Comparison of ENCODE assay signal across 16 cellular contexts in the genomic region with DNA sequence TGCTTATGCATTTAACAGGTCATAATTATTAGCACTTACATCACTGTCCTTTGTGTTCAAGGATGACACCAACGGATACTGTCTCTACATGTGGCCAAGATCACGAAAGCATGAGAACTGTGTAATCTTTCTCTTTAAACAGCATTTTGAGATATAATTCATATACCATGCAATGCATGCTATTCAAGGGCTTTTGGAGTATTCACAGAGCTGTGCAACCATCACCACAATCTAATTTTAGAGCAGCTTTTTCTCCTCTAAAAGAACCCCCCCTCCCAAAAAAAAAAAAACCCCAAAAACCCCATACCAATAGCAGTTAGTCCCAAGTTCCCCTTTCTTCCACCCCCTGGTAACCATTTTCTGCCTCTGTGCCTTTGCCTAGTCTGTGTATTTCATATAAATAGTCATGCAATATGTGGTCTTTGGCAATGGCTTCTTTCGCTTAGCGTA.
DNase-seq lines count a peak whose midpoint lies in the region; ATAC-seq, FAIRE-seq and TF ChIP-seq lines count a peak whose summit lies in the region.
"Had no signal": no experiment of that assay in that cellular context is flagged by ENCODE, and none has a peak within 500 bp of the region (broad histone marks: within the 10 kb centered on the region; RNA-seq: fewer than 3 reads in every experiment).

No MANE protein-coding gene starts in this region.

- no peaks in the 10 kb centered on the region for H3K9me3 Mint-ChIP-seq in IgD-negative memory B cell
- H3K9me3 Mint-ChIP-seq: activated T-helper 17 cell treated with anti-CD3 and anti-CD28 coated beads, Interleukin-2, amount 50 U/mL, for 72 hours; natural killer cell had no signal

- no peak for TF ChIP-seq POLR2A in GM12891 (IDR thresholded peaks at IDR 0.05; ENCODE audit: low read depth, low read length)

- peak; percentile 48 for FAIRE-seq in GM12891 (lab: Jason Lieb, UNC)
- FAIRE-seq: endometrium had no signal

- no peaks in the 10 kb centered on the region for H3K36me3 Mint-ChIP-seq in IgD-negative memory B cell
- H3K36me3 Mint-ChIP-seq: natural killer cell had no signal

- no peak overlapping the region for H3K27ac Mint-ChIP-seq in IgD-negative memory B cell
- H3K27ac Mint-ChIP-seq: activated CD8-positive, alpha-beta T cell treated with anti-CD3 and anti-CD28 coated beads, Interleukin-2, amount 10 ng/mL, durations not matched to agents 7 days and 5 days; activated T-helper 17 cell treated with anti-CD3 and anti-CD28 coated beads, Interleukin-2, amount 50 U/mL, for 72 hours; natural killer cell had no signal

- peaks cover 17 to 34% (median 34%) of the 10 kb centered on the region in 3 donors for H3K4me1 Mint-ChIP-seq in IgD-negative memory B cell

- H3K4me3 Mint-ChIP-seq in IgD-negative memory B cell: peak overlapping the region in 3 of 4 donors; percentile 5 to 85 (median 40)
- H3K4me3 Mint-ChIP-seq: activated CD8-positive, alpha-beta T cell treated with anti-CD3 and anti-CD28 coated beads, Interleukin-2, amount 10 ng/mL, durations not matched to agents 7 days and 5 days; activated T-helper 17 cell treated with anti-CD3 and anti-CD28 coated beads, Interleukin-2, amount 50 U/mL, for 72 hours; natural killer cell had no signal

- ATAC-seq in left lobe of liver: no peak
- no peak for ATAC-seq in GM18867 (IDR thresholded peaks at IDR 0.05; ENCODE audit: unreplicated experiment)
- ATAC-seq: activated CD8-positive, alpha-beta T cell treated with anti-CD3 and anti-CD28 coated beads, Interleukin-2, amount 10 ng/mL, durations not matched to agents 7 days and 5 days; activated T-helper 17 cell treated with anti-CD3 and anti-CD28 coated beads, Interleukin-2, amount 50 U/mL, for 72 hours; natural killer cell had no signal

- H3K27me3 Mint-ChIP-seq in IgD-negative memory B cell: peaks cover 5% of the 10 kb centered on the region
- H3K27me3 Mint-ChIP-seq: activated T-helper 17 cell treated with anti-CD3 and anti-CD28 coated beads, Interleukin-2, amount 50 U/mL, for 72 hours had no signal

- DNase-seq in AML-193 (lab: John Stamatoyannopoulos, UW) (peak; percentile 91 to 92), GM12891 (ENCODE audit: insufficient read length, low spot score) (no peak), SIG-M5 (lab: John Stamatoyannopoulos, UW) (peak; percentile 77), hippocampal formation (lab: John Stamatoyannopoulos, UW) (no peak), SW 1271 (lab: John Stamatoyannopoulos, UW) (no peak), left lobe of liver (ENCODE audit: low spot score) (no peak)
- DNase-seq: activated CD8-positive, alpha-beta T cell treated with anti-CD3 and anti-CD28 coated beads, Interleukin-2, amount 10 ng/mL, durations not matched to agents 7 days and 5 days; left lung; natural killer cell; NCI-H1092 treated with DMSO at 0.1 percent for 48 hours; SK-N-SH; stimulated activated naive CD4-positive, alpha-beta T cell treated with Interleukin-2 at 50 U/mL for 16 hours had no signal

TF ChIP-seq in GM12891, 5 proteins besides CTCF, POLR2A, EP300 and RAD21:
- TF ChIP-seq SPI1 (IDR thresholded peaks at IDR 0.05; ENCODE audit: low read depth, low read length): peak; percentile 74
- no peak for TF ChIP-seq PAX5 (IDR thresholded peaks at IDR 0.05; ENCODE audit: insufficient read depth, low read length, severe bottlenecking)

Comparison
In these comparisons a context has a peak if more than half of its experiments do, and no peak if none do; other contexts are left out.
1. DNase-seq: peak in AML-193 (2 of 2) and SIG-M5 (single experiment); none in GM12891 (single experiment), hippocampal formation (0 of 2), SW 1271 (0 of 2) and left lobe of liver (single experiment).